ENCODE assay signal across 8 cellular contexts in genomic region chr2:104873689-104874054, GRCh38. TPM values are rescaled to one million over a fixed set of nuclear protein-coding genes. Genes with fewer than 3 reads are reported as not detected.
DNase-seq lines count a peak whose midpoint lies in the region; ATAC-seq, FAIRE-seq and TF ChIP-seq lines count a peak whose summit lies in the region.
"Had no signal": no experiment of that assay in that cellular context is flagged by ENCODE, and none has a peak within 500 bp of the region (broad histone marks: within the 10 kb centered on the region; RNA-seq: fewer than 3 reads in every experiment).

No MANE protein-coding gene starts in this region.

- H3K36me3 Mint-ChIP-seq in CD4-positive, alpha-beta memory T cell = no peaks in the 10 kb centered on the region

- H3K27me3 ChIP-seq in endothelial cell of umbilical vein (ENCODE audit: control insufficient read depth in 2 of 2, insufficient read depth in 2 of 2, low read length in 2 of 2) = peaks cover 36 to 48% of the 10 kb centered on the region in 2 experiments
- peaks cover 5% of the 10 kb centered on the region for H3K27me3 ChIP-seq in CD4-positive, alpha-beta memory T cell (ENCODE audit: insufficient read depth, low read length)

- H3K4me1 ChIP-seq in endothelial cell of umbilical vein (ENCODE audit: control insufficient read depth, extremely low read depth, insufficient read depth, low read length) = no peaks in the 10 kb centered on the region
- H3K4me1 ChIP-seq in CD4-positive, alpha-beta memory T cell (ENCODE audit: insufficient read depth, low read length) = peaks cover 4% of the 10 kb centered on the region

- DNase-seq in LNCaP clone FGC (ENCODE audit: low read depth) (no peak), endothelial cell of umbilical vein (ENCODE audit: low read depth, low spot score) (no peak), AG20443 (ENCODE audit: low spot score) (no peak), amniotic stem cell (lab: John Stamatoyannopoulos, UW) (no peak)
- DNase-seq in CD4-positive, alpha-beta memory T cell = no peak

- H3K36me3 ChIP-seq in endothelial cell of umbilical vein (ENCODE audit: control insufficient read depth in 2 of 2, extremely low read depth in 1 of 2, insufficient read depth in 2 of 2, low read length in 2 of 2) = no peaks in the 10 kb centered on the region
- no peaks in the 10 kb centered on the region for H3K36me3 ChIP-seq in CD4-positive, alpha-beta memory T cell (ENCODE audit: insufficient read depth, low read length)

- peaks cover 0 to 4% (median 0%) of the 10 kb centered on the region in 8 donors for H3K9me3 Mint-ChIP-seq in CD4-positive, alpha-beta memory T cell

- peak overlapping the region in 1 of 8 donors; percentile 46 for H3K4me3 Mint-ChIP-seq in CD4-positive, alpha-beta memory T cell

- TF ChIP-seq CTCF in LNCaP clone FGC (IDR thresholded peaks at IDR 0.05; ENCODE audit: control insufficient read depth, extremely low read depth, insufficient read depth) = no peak
- no peak for TF ChIP-seq CTCF in endothelial cell of umbilical vein (IDR thresholded peaks at IDR 0.05; ENCODE audit: extremely low read depth in 1 of 2, insufficient read depth in 1 of 2, low read depth in 1 of 2, low read length in 2 of 2)

- H3K9me3 ChIP-seq in endothelial cell of umbilical vein (replicated peaks; ENCODE audit: control insufficient read depth, insufficient read depth, low read length) = no peaks in the 10 kb centered on the region
- no peaks in the 10 kb centered on the region for H3K9me3 ChIP-seq in CD4-positive, alpha-beta memory T cell (ENCODE audit: control insufficient read depth in 1 of 2, low read length in 2 of 2)

- no peak overlapping the region for H3K4me2 ChIP-seq in endothelial cell of umbilical vein (ENCODE audit: insufficient read depth, low read length)

- no peak overlapping the region for H3K9ac ChIP-seq in endothelial cell of umbilical vein (replicated peaks; ENCODE audit: extremely low read depth, insufficient read depth, low read length)

- H3K27ac Mint-ChIP-seq in CD4-positive, alpha-beta memory T cell = no peak overlapping the region

- no TSS peak for BruUV-seq in endothelial cell of umbilical vein (replicated peaks; lab: Mats Ljungman, UMichigan)

- H3K79me2 ChIP-seq in endothelial cell of umbilical vein (ENCODE audit: control insufficient read depth, insufficient read depth, low read length) = no peaks in the 10 kb centered on the region

- CTCF ChIA-PET in endothelial cell of umbilical vein (lab: Charles Lee) = interaction anchor here (2.5 kb wide), 1 partner anchor 24 kb away, joined by 16 read pairs; no protein-coding TSS in a partner anchor
- CTCF ChIA-PET in CD4-positive, alpha-beta memory T cell (lab: Charles Lee; ENCODE audit: partially characterized antibody) = no interaction called here

- no peaks in the 10 kb centered on the region for H4K20me1 ChIP-seq in endothelial cell of umbilical vein (replicated peaks; ENCODE audit: control insufficient read depth, extremely low read depth, insufficient read depth, low read length)

- H3K9me1 ChIP-seq in endothelial cell of umbilical vein (replicated peaks; ENCODE audit: control insufficient read depth, extremely low read depth, insufficient read depth, low read length) = no peaks in the 10 kb centered on the region

- H2AFZ ChIP-seq in endothelial cell of umbilical vein (ENCODE audit: low read depth, low read length) = peak overlapping the region; percentile 24

- peak overlapping the region; percentile 52 for H3K4me3 ChIP-seq in LNCaP clone FGC (ENCODE audit: low read depth, low read length)
- no peak overlapping the region for H3K4me3 ChIP-seq in endothelial cell of umbilical vein (replicated peaks in 1 of 3; ENCODE audit: insufficient read depth in 1 of 3, low read depth in 1 of 3, low read length in 3 of 3)
- peak overlapping the region in 6 of 7 experiments; percentile 35 to 67 (median 54) for H3K4me3 ChIP-seq in skin epidermis
- no peak overlapping the region for H3K4me3 ChIP-seq in CD4-positive, alpha-beta memory T cell (ENCODE audit: low read length in 2 of 2)

- H3K27me3 Mint-ChIP-seq in CD4-positive, alpha-beta memory T cell = peaks cover 31 to 39% of the 10 kb centered on the region in 2 donors

- POLR2A ChIA-PET in endothelial cell of umbilical vein (lab: Charles Lee) = no interaction called here
- POLR2A ChIA-PET in CD4-positive, alpha-beta memory T cell (lab: Charles Lee; ENCODE audit: partially characterized antibody) = no interaction called here

- peaks cover 0 to 10% (median 6%) of the 10 kb centered on the region in 4 donors for H3K4me1 Mint-ChIP-seq in CD4-positive, alpha-beta memory T cell

- no peak for TF ChIP-seq POLR2A in endothelial cell of umbilical vein (IDR thresholded peaks at IDR 0.05; ENCODE audit: low read depth, low read length)

- peak; percentile 10 for ATAC-seq in GM19467 (IDR thresholded peaks at IDR 0.05; ENCODE audit: unreplicated experiment)

- dilution Hi-C loops in endothelial cell of umbilical vein (cut with MboI; ENCODE audit: extremely low pct_ligation_motif_present, low sequenced_read_pairs) = no loop called here

- intact Hi-C loops in endothelial cell of umbilical vein (cut with micrococcal nuclease) = loop anchor here (10.0 kb wide), 1 partner anchor 1709 kb away; no protein-coding TSS in a partner anchor
- intact Hi-C loops in CD4-positive, alpha-beta memory T cell (cut with micrococcal nuclease) = no loop called here

- H3K27ac ChIP-seq in endothelial cell of umbilical vein (ENCODE audit: insufficient read depth, low read depth, low read length) (no peak overlapping the region), skin epidermis (no peak overlapping the region)
- H3K27ac ChIP-seq in CD4-positive, alpha-beta memory T cell (ENCODE audit: low read depth, low read length) = no peak overlapping the region

- FAIRE-seq in endothelial cell of umbilical vein (lab: Jason Lieb, UNC) = no peak

TF ChIP-seq in endothelial cell of umbilical vein, 7 proteins besides CTCF, POLR2A, EP300 and RAD21:
- no peak for TF ChIP-seq EZH2 (IDR thresholded peaks at IDR 0.05; ENCODE audit: borderline replicate concordance, low read depth, low read length, severe bottlenecking)

RNA-seq across cellular contexts. Expression of gene POU3F3, which starts 19.8 kb away (rescaled TPM):
- not detected in 2 replicates for total RNA-seq in endothelial cell of umbilical vein
- not detected in 2 replicates for polyA plus RNA-seq in endothelial cell of umbilical vein
- not detected in 2 replicates for polyA plus RNA-seq in endothelial cell of umbilical vein (2011; cell fraction: cytosol; rRNA removed)
- polyA plus RNA-seq in endothelial cell of umbilical vein (2011; cell fraction: nucleus; rRNA removed) = not detected in 2 replicates
- polyA plus RNA-seq in endothelial cell of umbilical vein (2012) = not detected in 2 replicates
- polyA minus RNA-seq in endothelial cell of umbilical vein = not detected in 2 replicates
- polyA minus RNA-seq in endothelial cell of umbilical vein (2011; cell fraction: cytosol; rRNA and poly(A)+ RNA removed) = not detected
- not detected in 2 replicates for polyA minus RNA-seq in endothelial cell of umbilical vein (2011; cell fraction: nucleus; rRNA and poly(A)+ RNA removed)
- not detected for total RNA-seq in CD4-positive, alpha-beta memory T cell
- not detected for polyA plus RNA-seq in CD4-positive, alpha-beta memory T cell
- total RNA-seq: activated CD8-positive, alpha-beta memory T cell treated with anti-CD3 and anti-CD28 coated beads for 36 hours had no signal

Comparison
In these comparisons a context has a peak if more than half of its experiments do, and no peak if none do; other contexts are left out.
1. H3K4me3 ChIP-seq: peak in LNCaP clone FGC (single experiment) and skin epidermis (6 of 7); none in endothelial cell of umbilical vein (0 of 3) and CD4-positive, alpha-beta memory T cell (0 of 2).